8 cellular contexts compared by ENCODE assay signal in the genomic region with DNA sequence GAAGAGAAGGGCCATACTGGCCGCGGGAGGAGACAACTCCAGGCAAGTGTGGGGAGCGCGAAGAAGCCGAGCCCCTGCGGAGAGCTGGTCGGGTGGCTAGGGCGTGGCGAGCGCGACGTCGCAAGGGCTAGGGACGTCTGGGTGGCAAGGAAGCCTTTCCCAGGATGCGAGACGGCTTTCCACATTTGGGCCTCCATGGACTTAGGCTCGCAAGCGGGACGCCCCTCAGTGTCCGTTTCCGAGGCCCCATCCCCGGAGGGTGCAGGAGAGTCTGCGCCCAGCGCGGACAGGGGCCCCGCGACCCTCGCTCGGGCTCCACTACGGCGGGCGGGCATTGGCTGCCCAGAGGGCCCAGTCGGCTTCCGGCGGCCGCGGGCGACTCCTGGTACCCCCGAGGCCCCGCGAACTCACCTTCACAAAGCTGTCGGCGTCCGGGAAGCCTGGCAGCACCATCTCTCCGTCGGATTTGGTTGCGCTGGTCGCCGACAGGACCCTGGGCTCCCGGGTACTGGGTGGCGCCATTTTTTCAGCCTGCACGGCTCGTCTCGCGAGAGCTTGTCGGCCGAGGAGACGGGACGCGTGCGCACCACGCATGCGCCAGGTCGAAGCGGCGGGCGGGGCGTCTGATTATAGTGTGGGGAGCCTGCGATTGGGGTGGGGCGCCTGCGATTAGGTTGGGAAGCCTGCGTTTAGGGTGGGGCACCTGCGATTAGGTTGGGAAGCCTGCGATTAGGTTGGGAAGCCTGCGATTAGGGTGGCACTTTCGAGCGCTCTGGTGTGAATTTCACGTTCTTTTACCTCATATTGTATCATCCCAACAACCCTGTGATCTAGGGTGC. TPM values are rescaled to one million over a fixed set of nuclear protein-coding genes. Genes with fewer than 3 reads are reported as not detected.
DNase-seq lines count a peak whose midpoint lies in the region; ATAC-seq and TF ChIP-seq lines count a peak whose summit lies in the region.

TSS of gene EXOSC10 (minus strand) at position 560 of the 839 bp plus-strand sequence. CDS start at position 522, 38 bp downstream.

- peaks cover 2% of the 10 kb centered on the region for H3K79me2 ChIP-seq in parathyroid adenoma

- H3K4me3 ChIP-seq in adipocyte (ENCODE audit: low read length) (peak within 1 kb of the TSS; percentile 99), cardiac muscle cell (peak within 1 kb of the TSS; percentile 98), parathyroid adenoma (ENCODE audit: low read depth, low read length) (peak within 1 kb of the TSS; percentile 83), tibial artery (peak within 1 kb of the TSS; percentile 82 to 98)

- H3K27me3 ChIP-seq in adipocyte (replicated peaks; ENCODE audit: control insufficient read depth, insufficient read depth, low read length) = no peaks in the 10 kb centered on the region
- no peaks in the 10 kb centered on the region for H3K27me3 ChIP-seq in cardiac muscle cell
- H3K27me3 ChIP-seq in parathyroid adenoma (ENCODE audit: control insufficient read depth, insufficient read depth, low read length) = no peaks in the 10 kb centered on the region
- H3K27me3 ChIP-seq in tibial artery = no peaks in the 10 kb centered on the region

- DNase-seq in GM10266 (ENCODE audit: extremely low spot score) (peak; percentile 96), NCI-H1417 treated with DMSO at 0.1 percent for 48 hours (lab: John Stamatoyannopoulos, UW) (peak; percentile 64), T follicular helper cell (ENCODE audit: low read depth) (peak; percentile 94), adipocyte (ENCODE audit: low read depth) (peak; percentile 98), cardiac muscle cell (ENCODE audit: low read depth in 1 of 2, low spot score in 1 of 2) (peak; percentile 90 to 94), tibial artery (peak; percentile 91 to 95)

- H3K4me1 ChIP-seq in adipocyte (ENCODE audit: control insufficient read depth, insufficient read depth, low read length) (peaks cover 15% of the 10 kb centered on the region), cardiac muscle cell (ENCODE audit: low read depth) (peaks cover 9% of the 10 kb centered on the region), parathyroid adenoma (peaks cover 4% of the 10 kb centered on the region), tibial artery (peaks cover 0 to 13% (median 12%) of the 10 kb centered on the region in 4 donors)

- H2AFZ ChIP-seq in parathyroid adenoma = peak within 1 kb of the TSS; percentile 94

- H3K9ac ChIP-seq in adipocyte (ENCODE audit: low read length) = peak within 1 kb of the TSS; percentile 99
- H3K9ac ChIP-seq in parathyroid adenoma = peak within 1 kb of the TSS; percentile 53

- H3K27ac ChIP-seq in cardiac muscle cell (peak within 1 kb of the TSS; percentile 95), parathyroid adenoma (peak within 1 kb of the TSS; percentile 74), tibial artery (peak within 1 kb of the TSS; percentile 78 to 81)

- H3K4me2 ChIP-seq in parathyroid adenoma (ENCODE audit: low read length) = peak within 1 kb of the TSS; percentile 64

- H3K36me3 ChIP-seq in adipocyte (ENCODE audit: control insufficient read depth, insufficient read depth, low read length, severe bottlenecking) = peaks cover 24% of the 10 kb centered on the region
- peaks cover 24% of the 10 kb centered on the region for H3K36me3 ChIP-seq in cardiac muscle cell
- no peaks in the 10 kb centered on the region for H3K36me3 ChIP-seq in parathyroid adenoma (ENCODE audit: control insufficient read depth, insufficient read depth, low read length)
- H3K36me3 ChIP-seq in tibial artery = peaks cover 29 to 31% (median 30%) of the 10 kb centered on the region in 3 donors

- peak; percentile 94 for ATAC-seq in HG02759 (IDR thresholded peaks at IDR 0.05; ENCODE audit: unreplicated experiment)

- intact Hi-C loops in tibial artery (cut with DNase I; ENCODE audit: low total_unique reads) = no loop called here

- TF ChIP-seq CTCF in GM10266 (IDR thresholded peaks at IDR 0.05; ENCODE audit: control insufficient read depth, insufficient read depth, low read depth, missing control alignments) = no peak
- no peak for TF ChIP-seq CTCF in cardiac muscle cell (IDR thresholded peaks at IDR 0.05; ENCODE audit: low read depth, low read length)
- no peak for TF ChIP-seq CTCF in parathyroid adenoma (IDR thresholded peaks at IDR 0.05)
- TF ChIP-seq CTCF in tibial artery (IDR thresholded peaks at IDR 0.05) = no peak

- no peaks in the 10 kb centered on the region for H3K9me3 ChIP-seq in adipocyte (ENCODE audit: control insufficient read depth, low read length)
- H3K9me3 ChIP-seq in cardiac muscle cell (ENCODE audit: low read depth) = no peaks in the 10 kb centered on the region
- no peaks in the 10 kb centered on the region for H3K9me3 ChIP-seq in parathyroid adenoma (ENCODE audit: control insufficient read depth, low read length)
- no peaks in the 10 kb centered on the region for H3K9me3 ChIP-seq in tibial artery

RNA-seq across cellular contexts. Expression of gene EXOSC10, which starts in this region (rescaled TPM):
- 52.0 and 52.3 TPM in 2 replicates for total RNA-seq in cardiac muscle cell
- 69.3 and 79.0 TPM in 2 replicates for polyA plus RNA-seq in cardiac muscle cell

Comparison
In these comparisons a context has a peak if more than half of its experiments do, and no peak if none do; other contexts are left out.
1. Peak in every context shown above with its lines: DNase-seq, ATAC-seq, H3K4me3 ChIP-seq and H3K27ac ChIP-seq.